Comparison of ENCODE assay signal across 8 cellular contexts in the genomic region with DNA sequence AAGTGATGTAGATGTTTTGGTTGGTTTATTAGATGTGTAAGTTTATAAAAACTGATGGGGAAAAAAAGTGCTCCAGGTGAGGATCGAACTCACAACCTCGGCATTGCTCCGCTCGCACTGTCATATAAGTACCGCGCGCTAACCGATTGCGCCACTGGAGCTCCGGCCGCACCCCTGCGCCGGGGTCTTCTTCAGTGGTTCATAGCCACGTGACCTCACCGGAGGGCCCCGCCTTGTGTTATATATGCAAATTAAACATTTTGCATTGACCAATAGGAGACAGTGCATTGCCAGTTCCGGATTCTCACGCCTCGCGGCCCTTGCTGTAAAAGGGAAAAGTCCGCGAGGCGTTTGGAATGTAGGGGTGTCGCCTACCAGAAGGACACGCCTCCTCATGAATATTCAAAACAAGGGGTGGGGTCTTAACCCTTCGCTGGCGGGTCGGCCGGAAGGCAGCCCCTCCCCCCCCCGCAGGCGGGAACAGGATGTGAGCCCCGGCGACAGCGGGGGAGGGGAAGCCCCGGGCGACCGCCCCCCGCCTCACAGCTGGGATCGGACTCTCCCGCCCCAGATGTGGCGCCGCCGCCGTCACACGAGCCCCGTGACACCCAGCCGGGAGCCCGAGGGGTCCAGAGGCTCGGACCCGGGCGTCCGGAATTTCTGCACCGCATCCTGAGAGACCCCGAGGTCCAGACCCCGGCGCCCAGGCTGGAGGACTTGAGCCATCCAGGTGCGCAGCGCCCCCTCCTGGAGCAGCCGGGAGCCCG. TPM values are rescaled to one million over a fixed set of nuclear protein-coding genes. Genes with fewer than 3 reads are reported as not detected.
DNase-seq lines count a peak whose midpoint lies in the region; ATAC-seq and TF ChIP-seq lines count a peak whose summit lies in the region.

TSS of gene PLEKHG2 (plus strand) at position 570 of the 767 bp plus-strand sequence. CDS start 1,418 bp downstream, outside the sequence.

- peak; percentile 96 for DNase-seq in DMS153 treated with DMSO at 0.1 percent for 48 hours (lab: John Stamatoyannopoulos, UW; ENCODE audit: unreplicated experiment)
- peak; percentile 99 for DNase-seq in OCI-M2 (lab: John Stamatoyannopoulos, UW; ENCODE audit: unreplicated experiment)
- DNase-seq in activated T-cell treated with anti-CD3 and anti-CD28 coated beads for 4 hours: peak; percentile 97
- DNase-seq in epithelial cell of esophagus (ENCODE audit: low read depth): peak; percentile 100
- peak; percentile 96 to 98 (median 97) for DNase-seq in mucosa of descending colon
- DNase-seq in stimulated activated CD8-positive, alpha-beta memory T cell treated with anti-CD3 and anti-CD28 coated beads, Interleukin-4, amount 100 ng/mL, for 24 hours (ENCODE audit: low read depth): peak; percentile 92

- TF ChIP-seq RAD21 in Ishikawa (IDR thresholded peaks at IDR 0.05; ENCODE audit: low read depth): peak; percentile 51; the same call in 1 of the 2 replicates

- TF ChIP-seq CTCF in epithelial cell of esophagus (IDR thresholded peaks at IDR 0.05; ENCODE audit: insufficient read depth, low read depth, low read length, missing control alignments) (peak; percentile 73), mucosa of descending colon (IDR thresholded peaks at IDR 0.05) (peak; percentile 79)

- H3K4me3 ChIP-seq in epithelial cell of esophagus (ENCODE audit: low read length): peak within 1 kb of the TSS; percentile 92
- peak within 1 kb of the TSS; percentile 37 for H3K4me3 ChIP-seq in mucosa of descending colon

- ATAC-seq in GM21529 (IDR thresholded peaks at IDR 0.05; ENCODE audit: unreplicated experiment): peak; percentile 50
- peak; percentile 56 for ATAC-seq in mucosa of descending colon

- peaks cover 23% of the 10 kb centered on the region for H3K4me1 ChIP-seq in mucosa of descending colon (ENCODE audit: low read depth)

- intact Hi-C loops in mucosa of descending colon (cut with DNase I, micrococcal nuclease): no loop called here

- TF ChIP-seq EP300 in Ishikawa (IDR thresholded peaks at IDR 0.05; ENCODE audit: borderline replicate concordance): peak; percentile 64; the same call in 1 of the 2 replicates

- no peaks in the 10 kb centered on the region for H3K36me3 ChIP-seq in mucosa of descending colon (ENCODE audit: low read depth)

- H3K9me3 ChIP-seq in mucosa of descending colon: no peaks in the 10 kb centered on the region

TF ChIP-seq in Ishikawa, 13 proteins besides CTCF, POLR2A, EP300 and RAD21:
- TF ChIP-seq EGR1 (IDR thresholded peaks at IDR 0.05) (0 out of 2 replicates have a peak, but pooled peaks have one; percentile 14), CEBPB (IDR thresholded peaks at IDR 0.05) (peak; percentile 92), TCF12 (IDR thresholded peaks at IDR 0.05; ENCODE audit: low read depth) (peak; percentile 76), ZBTB7A (IDR thresholded peaks at IDR 0.05; ENCODE audit: low read depth) (peak; percentile 99), TAF1 (IDR thresholded peaks at IDR 0.05; ENCODE audit: low read depth) (peak; percentile 58; the same call in 1 of the 2 replicates), YY1 (IDR thresholded peaks at IDR 0.05; ENCODE audit: low read depth) (peak; percentile 30; the same call in 1 of the 2 replicates), FOXM1 (IDR thresholded peaks at IDR 0.05; ENCODE audit: borderline replicate concordance, low read depth) (no peak; the same call in 1 of the 2 replicates), TEAD4 (IDR thresholded peaks at IDR 0.05) (peak; percentile 93), REST (IDR thresholded peaks at IDR 0.05; ENCODE audit: low read depth) (no peak), NFIC (IDR thresholded peaks at IDR 0.05) (0 out of 2 replicates have a peak, but pooled peaks have one; percentile 1), CREB1 (IDR thresholded peaks at IDR 0.05; ENCODE audit: low read depth) (peak; percentile 41; the same call in 1 of the 2 replicates)
- TF ChIP-seq, protein P1, sequence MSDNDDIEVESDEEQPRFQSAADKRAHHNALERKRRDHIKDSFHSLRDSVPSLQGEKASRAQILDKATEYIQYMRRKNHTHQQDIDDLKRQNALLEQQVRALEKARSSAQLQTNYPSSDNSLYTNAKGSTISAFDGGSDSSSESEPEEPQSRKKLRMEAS (IDR thresholded peaks at IDR 0.05): peak; percentile 81
- TF ChIP-seq, protein P2, sequence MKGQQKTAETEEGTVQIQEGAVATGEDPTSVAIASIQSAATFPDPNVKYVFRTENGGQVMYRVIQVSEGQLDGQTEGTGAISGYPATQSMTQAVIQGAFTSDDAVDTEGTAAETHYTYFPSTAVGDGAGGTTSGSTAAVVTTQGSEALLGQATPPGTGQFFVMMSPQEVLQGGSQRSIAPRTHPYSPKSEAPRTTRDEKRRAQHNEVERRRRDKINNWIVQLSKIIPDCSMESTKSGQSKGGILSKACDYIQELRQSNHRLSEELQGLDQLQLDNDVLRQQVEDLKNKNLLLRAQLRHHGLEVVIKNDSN (IDR thresholded peaks at IDR 0.05): peak; percentile 93

RNA-seq across cellular contexts. Expression of gene PLEKHG2, which starts in this region (rescaled TPM):
- 10 to 100 TPM in 2 of 3 donors, 1 to 10 TPM in 1; 6.5 to 26.7 (median 17.9) TPM for total RNA-seq in mucosa of descending colon

Comparison
In these comparisons a context has a peak if more than half of its experiments do, and no peak if none do; other contexts are left out.
1. Peak in every context shown above with its lines: DNase-seq, ATAC-seq and H3K4me3 ChIP-seq.